Comparison of ENCODE assay signal across 11 cellular contexts in genomic region chr3:45055032-45055410, GRCh38. TPM values are rescaled to one million over a fixed set of nuclear protein-coding genes. Genes with fewer than 3 reads are reported as not detected.
DNase-seq lines count a peak whose midpoint lies in the region; ATAC-seq, FAIRE-seq and TF ChIP-seq lines count a peak whose summit lies in the region.
"Had no signal": no experiment of that assay in that cellular context is flagged by ENCODE, and none has a peak within 500 bp of the region (broad histone marks: within the 10 kb centered on the region; RNA-seq: fewer than 3 reads in every experiment).

No MANE protein-coding gene starts in this region.

- H3K79me2 ChIP-seq in astrocyte (ENCODE audit: insufficient read depth, low read length): no peaks in the 10 kb centered on the region

- FAIRE-seq in astrocyte (lab: Jason Lieb, UNC): peak; percentile 9

- H3K4me3 Mint-ChIP-seq in astrocyte (ENCODE audit: unreplicated experiment) (no peak overlapping the region), Caco-2 (ENCODE audit: unreplicated experiment) (no peak overlapping the region)
- H3K4me3 Mint-ChIP-seq in stimulated activated effector memory CD8-positive, alpha-beta T cell treated with anti-CD3 and anti-CD28 coated beads, Interleukin-12 subunit alpha, Interleukin-12 subunit beta, amount 100 ng/mL, for 72 hours: no peak overlapping the region
- no peak overlapping the region for H3K4me3 Mint-ChIP-seq in activated T-cell treated with anti-CD3 and anti-CD28 coated beads, Interleukin-2, amount 50 U/mL, for 24 hours

- BruUV-seq in Caco-2 (replicated peaks; lab: Mats Ljungman, UMichigan): no TSS peak

- H3K27ac Mint-ChIP-seq in astrocyte (ENCODE audit: unreplicated experiment): peak overlapping the region; percentile 92
- no peak overlapping the region for H3K27ac Mint-ChIP-seq in stimulated activated effector memory CD8-positive, alpha-beta T cell treated with anti-CD3 and anti-CD28 coated beads, Interleukin-12 subunit alpha, Interleukin-12 subunit beta, amount 100 ng/mL, for 72 hours
- H3K27ac Mint-ChIP-seq in Caco-2 (ENCODE audit: unreplicated experiment): no peak overlapping the region
- no peak overlapping the region for H3K27ac Mint-ChIP-seq in activated T-cell treated with anti-CD3 and anti-CD28 coated beads, Interleukin-2, amount 50 U/mL, for 24 hours
- H3K27ac Mint-ChIP-seq: progenitor cell of endocrine pancreas had no signal

- TF ChIP-seq CTCF in astrocyte (IDR thresholded peaks at IDR 0.05; ENCODE audit: insufficient read depth, low read depth, low read length) (no peak), Caco-2 (IDR thresholded peaks at IDR 0.05; ENCODE audit: insufficient read depth in 1 of 2, low read depth in 1 of 2, low read length in 1 of 2, severe bottlenecking in 1 of 2, unreplicated experiment in 1 of 2) (no peak)

- peaks cover 41% of the 10 kb centered on the region for H3K4me1 Mint-ChIP-seq in astrocyte (ENCODE audit: low read depth, unreplicated experiment)
- H3K4me1 Mint-ChIP-seq in stimulated activated effector memory CD8-positive, alpha-beta T cell treated with anti-CD3 and anti-CD28 coated beads, Interleukin-12 subunit alpha, Interleukin-12 subunit beta, amount 100 ng/mL, for 72 hours: peaks cover 8% of the 10 kb centered on the region
- no peaks in the 10 kb centered on the region for H3K4me1 Mint-ChIP-seq in Caco-2 (ENCODE audit: low read depth, unreplicated experiment)
- peaks cover 33% of the 10 kb centered on the region for H3K4me1 Mint-ChIP-seq in activated T-cell treated with anti-CD3 and anti-CD28 coated beads, Interleukin-2, amount 50 U/mL, for 24 hours (ENCODE audit: low read depth)

- H2AFZ ChIP-seq in astrocyte (ENCODE audit: low read depth, low read length): no peak overlapping the region

- peak overlapping the region; percentile 81 for H3K27ac ChIP-seq in astrocyte (ENCODE audit: low read depth, low read length)

- H3K36me3 ChIP-seq in astrocyte (ENCODE audit: insufficient read depth, low read length) (no peaks in the 10 kb centered on the region), Caco-2 (ENCODE audit: control insufficient read depth, insufficient read depth, low read length) (no peaks in the 10 kb centered on the region)

- H3K27me3 ChIP-seq in astrocyte (ENCODE audit: insufficient read depth, low read length) (no peaks in the 10 kb centered on the region), Caco-2 (replicated peaks; ENCODE audit: control insufficient read depth, insufficient read depth, low read length) (no peaks in the 10 kb centered on the region)

- peaks cover 35% of the 10 kb centered on the region for H3K4me1 ChIP-seq in astrocyte (ENCODE audit: insufficient read depth, low read length)
- H3K4me1 ChIP-seq in Caco-2: peaks cover 9% of the 10 kb centered on the region; the same call in 1 of the 2 replicates

- H3K4me3 ChIP-seq in astrocyte (ENCODE audit: insufficient read depth, low read depth, low read length) (peak overlapping the region; percentile 20), Caco-2 (ENCODE audit: low read depth, low read length) (no peak overlapping the region)

- DNase-seq in Right ventricle myocardium superior (no peak), Right ventricle myocardium inferior (ENCODE audit: missing footprints) (no peak), astrocyte (ENCODE audit: low read depth) (peak; percentile 84), kidney tubule cell (ENCODE audit: low spot score) (peak; percentile 80), Caco-2 (no peak), SHP77 (lab: John Stamatoyannopoulos, UW) (no peak)
- no peak for DNase-seq in stimulated activated effector memory CD8-positive, alpha-beta T cell treated with anti-CD3 and anti-CD28 coated beads, Interleukin-12 subunit alpha, Interleukin-12 subunit beta, amount 100 ng/mL, for 72 hours (ENCODE audit: low spot score in 2 of 2)
- DNase-seq in activated T-cell treated with anti-CD3 and anti-CD28 coated beads, Interleukin-2, amount 50 U/mL, for 24 hours: no peak
- DNase-seq: central memory CD4-positive, alpha-beta T cell; NCI-H1436 had no signal

- H4K20me1 ChIP-seq in astrocyte (ENCODE audit: insufficient read depth, low read length): no peaks in the 10 kb centered on the region

- peaks cover 2% of the 10 kb centered on the region for H3K36me3 Mint-ChIP-seq in astrocyte (ENCODE audit: low read depth, unreplicated experiment)
- H3K36me3 Mint-ChIP-seq in stimulated activated effector memory CD8-positive, alpha-beta T cell treated with anti-CD3 and anti-CD28 coated beads, Interleukin-12 subunit alpha, Interleukin-12 subunit beta, amount 100 ng/mL, for 72 hours: no peaks in the 10 kb centered on the region
- H3K36me3 Mint-ChIP-seq in Caco-2 (ENCODE audit: insufficient read depth, unreplicated experiment): no peaks in the 10 kb centered on the region
- H3K36me3 Mint-ChIP-seq in activated T-cell treated with anti-CD3 and anti-CD28 coated beads, Interleukin-2, amount 50 U/mL, for 24 hours (ENCODE audit: low read depth): no peaks in the 10 kb centered on the region

- intact Hi-C loops in Right ventricle myocardium superior (cut with DNase I): no loop called here
- intact Hi-C loops in Right ventricle myocardium inferior (cut with DNase I): no loop called here
- intact Hi-C loops in Caco-2 (cut with micrococcal nuclease; ENCODE audit: unreplicated experiment): loop anchor here (1.0 to 5.0 kb wide), 2 partner anchors 18 to 157 kb away; no protein-coding TSS in a partner anchor

- CTCF ChIA-PET in Caco-2 (lab: Charles Lee): interaction anchor here (0.6 to 1.6 kb wide), 10 partner anchors 10 to 185 kb away, joined by 3 to 13 read pairs (median 5); no protein-coding TSS in a partner anchor

- H3K9me3 Mint-ChIP-seq in astrocyte (ENCODE audit: unreplicated experiment) (peaks cover 2% of the 10 kb centered on the region), Caco-2 (ENCODE audit: unreplicated experiment) (no peaks in the 10 kb centered on the region)
- H3K9me3 Mint-ChIP-seq in stimulated activated effector memory CD8-positive, alpha-beta T cell treated with anti-CD3 and anti-CD28 coated beads, Interleukin-12 subunit alpha, Interleukin-12 subunit beta, amount 100 ng/mL, for 72 hours: no peaks in the 10 kb centered on the region
- H3K9me3 Mint-ChIP-seq in activated T-cell treated with anti-CD3 and anti-CD28 coated beads, Interleukin-2, amount 50 U/mL, for 24 hours: no peaks in the 10 kb centered on the region

- ATAC-seq in Right ventricle myocardium superior (ENCODE audit: poor library complexity) (peak; percentile 40), Right ventricle myocardium inferior (no peak)
- ATAC-seq in stimulated activated effector memory CD8-positive, alpha-beta T cell treated with anti-CD3 and anti-CD28 coated beads, Interleukin-12 subunit alpha, Interleukin-12 subunit beta, amount 100 ng/mL, for 72 hours: no peak

- peak overlapping the region; percentile 63 for H3K9ac ChIP-seq in astrocyte (ENCODE audit: low read length)

- POLR2A ChIA-PET in Caco-2 (lab: Charles Lee): interaction anchor here (0.6 kb wide), 1 partner anchor 10 kb away, joined by 8 read pairs; no protein-coding TSS in a partner anchor

- no peaks in the 10 kb centered on the region for H3K9me3 ChIP-seq in astrocyte (ENCODE audit: insufficient read depth, low read depth, low read length)
- H3K9me3 ChIP-seq in Caco-2: no peaks in the 10 kb centered on the region

- H3K4me2 ChIP-seq in astrocyte (ENCODE audit: low read length): peak overlapping the region; percentile 61

- H3K27me3 Mint-ChIP-seq in astrocyte (ENCODE audit: low read depth, unreplicated experiment): peaks cover 5% of the 10 kb centered on the region
- H3K27me3 Mint-ChIP-seq in Caco-2 (ENCODE audit: insufficient read depth, unreplicated experiment): no peaks in the 10 kb centered on the region
- H3K27me3 Mint-ChIP-seq in activated T-cell treated with anti-CD3 and anti-CD28 coated beads, Interleukin-2, amount 50 U/mL, for 24 hours: peaks cover 6% of the 10 kb centered on the region

RNA-seq across cellular contexts. Expression of gene CLEC3B, which starts 28.9 kb away (rescaled TPM):
- 78.6 TPM for total RNA-seq in Right ventricle myocardium superior
- total RNA-seq in Right ventricle myocardium inferior: 70.8 TPM
- 0.32 TPM in 1 of 2 replicates, not detected in the other for total RNA-seq in astrocyte
- total RNA-seq in Caco-2 (2022): 1.1 TPM in 1 of 2 replicates, not detected in the other
- total RNA-seq: progenitor cell of endocrine pancreas had no signal

Comparison
In these comparisons a context has a peak if more than half of its experiments do, and no peak if none do; other contexts are left out.
1. DNase-seq: peak in astrocyte (single experiment) and kidney tubule cell (single experiment); none in Right ventricle myocardium superior (single experiment), Right ventricle myocardium inferior (single experiment), stimulated activated effector memory CD8-positive, alpha-beta T cell treated with anti-CD3 and anti-CD28 coated beads, Interleukin-12 subunit alpha, Interleukin-12 subunit beta, amount 100 ng/mL, for 72 hours (0 of 2), Caco-2 (0 of 2), SHP77 (0 of 2) and activated T-cell treated with anti-CD3 and anti-CD28 coated beads, Interleukin-2, amount 50 U/mL, for 24 hours (single experiment).
2. RNA of gene CLEC3B, which starts 28.9 kb away (total RNA-seq): 78.6 TPM in Right ventricle myocardium superior (single experiment) and 70.8 TPM in Right ventricle myocardium inferior (single experiment); 1.1 TPM in Caco-2 and 0.32 TPM in astrocyte; every median in the first group is over 10 times any median in the second.